ENCODE assay signal across 13 cellular contexts in the genomic region with DNA sequence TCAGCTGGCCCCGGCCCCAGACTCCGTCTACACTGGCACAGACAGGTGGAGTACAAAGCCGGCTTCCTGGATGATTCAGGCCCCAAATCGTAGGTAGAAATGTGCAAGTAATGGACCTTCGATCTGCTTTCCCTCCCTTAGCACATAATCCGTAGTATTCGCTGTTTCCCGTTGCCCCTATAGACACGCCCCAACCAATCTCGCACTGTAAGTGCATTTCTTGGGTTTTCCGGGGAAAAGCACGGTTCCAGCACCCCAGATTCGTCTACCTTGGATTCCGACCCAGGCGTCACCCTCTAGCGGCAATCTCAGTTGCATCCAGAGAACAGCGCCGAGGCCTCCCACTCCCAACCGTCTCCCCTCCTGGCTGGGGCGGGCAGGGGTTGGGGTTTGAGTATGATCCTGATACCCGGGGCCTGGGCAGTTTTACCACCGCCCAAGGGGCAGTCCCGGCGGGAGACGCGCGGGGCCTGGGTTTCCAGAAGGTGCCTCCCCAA. TPM values are rescaled to one million over a fixed set of nuclear protein-coding genes. Genes with fewer than 3 reads are reported as not detected.
DNase-seq lines count a peak whose midpoint lies in the region; ATAC-seq and TF ChIP-seq lines count a peak whose summit lies in the region.
"Had no signal": no experiment of that assay in that cellular context is flagged by ENCODE, and none has a peak within 500 bp of the region (broad histone marks: within the 10 kb centered on the region; RNA-seq: fewer than 3 reads in every experiment).

No MANE protein-coding gene starts in this region.

- peak overlapping the region; percentile 60 for H3K4me3 Mint-ChIP-seq in GM23338
- H3K4me3 Mint-ChIP-seq: immature natural killer cell had no signal

- H4K20me1 ChIP-seq in GM23338 (replicated peaks; ENCODE audit: insufficient read depth): peaks cover 31% of the 10 kb centered on the region

- TF ChIP-seq CTCF in GM23338 (conservative IDR thresholded peaks at IDR 0.05; ENCODE audit: low read depth in 2 of 2) (peak in 1 of 2 experiments; percentile 16; a peak in 1 of 4 replicates), Peyer's patch (IDR thresholded peaks at IDR 0.05) (no peak), fibroblast of villous mesenchyme (IDR thresholded peaks at IDR 0.05; ENCODE audit: insufficient read depth, low read depth, low read length) (peak; percentile 23), retinal pigment epithelial cell (conservative IDR thresholded peaks at IDR 0.05; ENCODE audit: low read depth, low read length) (peak; percentile 16)

- peaks cover 99% of the 10 kb centered on the region for H3K27me3 Mint-ChIP-seq in GM23338 (ENCODE audit: insufficient read depth, low read depth, poor library complexity)

- H3K36me3 Mint-ChIP-seq in GM23338 (ENCODE audit: low read depth): no peaks in the 10 kb centered on the region

- peaks cover 50% of the 10 kb centered on the region for H3K4me1 Mint-ChIP-seq in GM23338
- H3K4me1 Mint-ChIP-seq: immature natural killer cell had no signal

- H3K4me3 ChIP-seq in GM23338 (peak overlapping the region; percentile 41; the same call in 1 of the 2 replicates), Peyer's patch (peak overlapping the region in 3 of 4 donors; percentile 21 to 51 (median 41)), fibroblast of villous mesenchyme (ENCODE audit: low read depth, low read length) (peak overlapping the region; percentile 41), retinal pigment epithelial cell (ENCODE audit: low read length) (no peak overlapping the region)

- H3K9me2 ChIP-seq in GM23338 (ENCODE audit: insufficient read depth): no peaks in the 10 kb centered on the region

- peaks cover 29% of the 10 kb centered on the region for H3F3A ChIP-seq in GM23338 (replicated peaks; ENCODE audit: low read depth)

- peak overlapping the region; percentile 62; the same call in 1 of the 2 replicates for H3K4me2 ChIP-seq in GM23338

- H3K79me2 ChIP-seq in GM23338 (replicated peaks; ENCODE audit: insufficient read depth): no peaks in the 10 kb centered on the region

- TF ChIP-seq POLR2A in Peyer's patch (IDR thresholded peaks at IDR 0.05) (no peak), erythroblast (IDR thresholded peaks at IDR 0.05; ENCODE audit: low read length) (no peak)

- H3K27ac ChIP-seq in GM23338 (ENCODE audit: low read depth) (no peak overlapping the region), Peyer's patch (peak overlapping the region; percentile 63 to 99 (median 80))

- no peaks in the 10 kb centered on the region for H3K9me3 ChIP-seq in Peyer's patch

- peak; percentile 7 for ATAC-seq in GM23338

- H3K9me3 Mint-ChIP-seq in GM23338: peaks cover 3% of the 10 kb centered on the region; the same call in 2 of the 3 replicates

- no peak for DNase-seq in GM23338 (ENCODE audit: low spot score)
- DNase-seq in Peyer's patch: no peak
- no peak for DNase-seq in fibroblast of villous mesenchyme (ENCODE audit: low read depth)
- no peak for DNase-seq in retinal pigment epithelial cell (ENCODE audit: low read depth)
- DNase-seq in NCI-H446 (lab: John Stamatoyannopoulos, UW): no peak
- no peak for DNase-seq in erythroblast (lab: John Stamatoyannopoulos, UW)
- DNase-seq in COLO829 (ENCODE audit: low spot score): no peak
- DNase-seq: activated CD4-positive, alpha-beta T cell treated with anti-CD3 and anti-CD28 coated beads for 1 hour; activated effector memory CD4-positive, alpha-beta T cell treated with anti-CD3 and anti-CD28 coated beads, Interleukin-2, amount 50 U/mL, for 16 hours; immature natural killer cell; NCI-H187 treated with DMSO at 0.1 percent for 48 hours; NK-92 treated with Interleukin-12 subunit alpha and Interleukin-12 subunit beta, amount 100 ng/mL, for 24 hours had no signal

- H3K36me3 ChIP-seq in GM23338 (ENCODE audit: insufficient read depth) (no peaks in the 10 kb centered on the region), Peyer's patch (no peaks in the 10 kb centered on the region)

- H3K4me1 ChIP-seq in GM23338 (ENCODE audit: insufficient read depth) (peaks cover 54% of the 10 kb centered on the region), Peyer's patch (no peaks in the 10 kb centered on the region)

- H3K27ac Mint-ChIP-seq in GM23338: no peak overlapping the region
- H3K27ac Mint-ChIP-seq: immature natural killer cell had no signal

- H2AFZ ChIP-seq in GM23338: no peak overlapping the region

- H3K27me3 ChIP-seq in GM23338 (ENCODE audit: insufficient read depth) (peaks cover 100% of the 10 kb centered on the region), Peyer's patch (peaks cover 0 to 15% of the 10 kb centered on the region in 2 donors)

TF ChIP-seq in GM23338, 12 proteins besides CTCF, POLR2A, EP300 and RAD21:
- TF ChIP-seq EZH2phosphoT487 (IDR thresholded peaks at IDR 0.05; ENCODE audit: unreplicated experiment): peak; percentile 96
- TF ChIP-seq POLR2AphosphoS5 (IDR thresholded peaks at IDR 0.05; ENCODE audit: low read depth): no peak
- peak; percentile 97 for TF ChIP-seq EZH2 (IDR thresholded peaks at IDR 0.05; ENCODE audit: low read depth, unreplicated experiment)

RNA-seq across cellular contexts. Expression of gene FOXF1, which starts 12.1 kb away (rescaled TPM):
- 0.10 TPM in 1 of 2 replicates, not detected in the other for total RNA-seq in GM23338 (2014; rRNA removed; shearing (Covaris generic))
- 0.15 TPM in 1 of 2 replicates, not detected in the other for polyA plus RNA-seq in GM23338 (2016; fragmentation: Nextera tagmentation; extraction: Ambion mirVana)
- total RNA-seq in Peyer's patch: 10 to 100 TPM in 2 of 4 donors, 1 to 10 TPM in 2; 4.4 to 36.3 (median 9.0) TPM
- total RNA-seq in fibroblast of villous mesenchyme: 5.2 and 10.3 TPM in 2 replicates
- total RNA-seq: LHCN-M2 had no signal
- polyA plus RNA-seq: immature natural killer cell had no signal

RNA-seq across cellular contexts. Expression of gene MTHFSD, which starts 56.8 kb away (rescaled TPM):
- 8.1 and 12.6 TPM in 2 replicates for total RNA-seq in GM23338 (2014; rRNA removed; shearing (Covaris generic))
- polyA plus RNA-seq in GM23338 (2016; fragmentation: Nextera tagmentation; extraction: Ambion mirVana): 7.2 and 9.7 TPM in 2 replicates
- total RNA-seq in Peyer's patch (10 to 100 TPM; 18.2 to 35.4 (median 21.9) TPM), fibroblast of villous mesenchyme (11.6 and 14.7 TPM in 2 replicates)

Comparison
In these comparisons a context has a peak if more than half of its experiments do, and no peak if none do; other contexts are left out.
1. CTCF ChIP-seq: peak in fibroblast of villous mesenchyme (single experiment) and retinal pigment epithelial cell (single experiment); none in Peyer's patch (0 of 6).